ENCODE assay signal across 8 cellular contexts in the genomic region with DNA sequence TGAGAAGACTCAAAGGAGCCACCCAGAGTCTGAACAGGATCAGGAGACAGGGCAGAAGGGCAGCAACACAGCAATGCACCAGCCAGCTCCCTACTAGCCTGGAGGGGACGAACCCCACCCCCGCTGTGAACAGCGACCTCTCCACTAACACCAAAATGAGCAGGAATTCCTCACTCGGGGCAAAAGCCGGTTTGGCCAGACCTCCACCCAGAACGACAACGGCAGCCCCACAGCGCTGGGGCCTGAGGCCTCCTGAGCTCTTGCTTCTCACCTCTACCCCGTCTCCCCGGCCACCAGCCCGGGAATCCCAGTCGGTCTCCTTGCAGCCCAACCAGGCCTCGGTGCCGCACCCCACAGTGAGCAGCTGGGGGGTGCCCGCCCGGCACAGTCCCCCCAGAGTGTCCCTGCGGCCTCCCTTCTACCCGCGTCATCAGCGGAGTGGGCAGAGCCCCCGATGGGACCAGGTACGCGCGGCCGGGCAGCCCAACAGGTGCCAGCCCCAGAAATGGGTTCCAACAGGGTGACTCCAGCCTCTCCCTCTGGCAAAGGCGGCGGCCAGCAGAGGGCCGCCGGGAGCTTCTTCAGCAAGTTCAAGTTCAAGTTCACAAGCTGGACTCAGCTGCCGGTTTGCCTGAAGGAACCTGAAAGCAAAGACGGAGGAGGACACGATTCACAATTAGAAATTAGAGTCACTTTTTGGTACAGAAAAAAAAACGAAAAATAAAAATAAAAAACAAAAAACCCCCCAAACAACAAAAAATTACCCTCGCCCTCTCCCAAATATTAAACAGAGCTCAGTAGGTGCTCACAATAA.
DNase-seq lines count a peak whose midpoint lies in the region; ATAC-seq and TF ChIP-seq lines count a peak whose summit lies in the region.

No MANE protein-coding gene starts in this region.

- H3K9ac ChIP-seq in MM.1S (ENCODE audit: low read length), result no peak overlapping the region

- H3K9me2 ChIP-seq in MM.1S (replicated peaks; ENCODE audit: insufficient read depth, low read length), result no peaks in the 10 kb centered on the region

- H3K36me3 ChIP-seq in ACC112 (ENCODE audit: insufficient read depth, low read length) (no peaks in the 10 kb centered on the region), MM.1S (replicated peaks; ENCODE audit: insufficient read depth, low read length) (no peaks in the 10 kb centered on the region), muscle layer of duodenum (ENCODE audit: control insufficient read depth in 1 of 2, insufficient read depth in 2 of 2, low read length in 2 of 2) (no peaks in the 10 kb centered on the region)

- H3K27me3 ChIP-seq in ACC112 (ENCODE audit: insufficient read depth, low read length) (peaks cover 20% of the 10 kb centered on the region), MM.1S (replicated peaks; ENCODE audit: insufficient read depth, low read length) (no peaks in the 10 kb centered on the region), muscle layer of duodenum (ENCODE audit: low read depth, low read length) (no peaks in the 10 kb centered on the region)

- TF ChIP-seq CTCF in MM.1S (IDR thresholded peaks at IDR 0.05; ENCODE audit: low read length) (no peak), fibroblast of mammary gland (conservative IDR thresholded peaks at IDR 0.05; ENCODE audit: control insufficient read depth, insufficient read depth, low read depth, low read length) (peak; percentile 45)

- H2AFZ ChIP-seq in ACC112 (ENCODE audit: low read length, unreplicated experiment), result peak overlapping the region; percentile 75
- no peak overlapping the region for H2AFZ ChIP-seq in MM.1S (ENCODE audit: low read length)

- H3K27ac ChIP-seq in ACC112 (ENCODE audit: low read depth, low read length) (no peak overlapping the region), MM.1S (ENCODE audit: low read length) (no peak overlapping the region), muscle layer of duodenum (ENCODE audit: low read length) (no peak overlapping the region)

- no peaks in the 10 kb centered on the region for H3K9me3 ChIP-seq in MM.1S (replicated peaks; ENCODE audit: insufficient read depth, low read length)
- peaks cover 0 to 6% of the 10 kb centered on the region in 2 donors for H3K9me3 ChIP-seq in muscle layer of duodenum (ENCODE audit: control insufficient read depth in 1 of 2, low read length in 2 of 2)

- no peak for DNase-seq in MM.1S
- DNase-seq in fibroblast of mammary gland (ENCODE audit: low read depth), result peak; percentile 40
- DNase-seq in occipital lobe (lab: John Stamatoyannopoulos, UW), result no peak
- DNase-seq in NCI-H748 treated with DMSO at 0.1 percent for 48 hours (lab: John Stamatoyannopoulos, UW), result no peak

- H3K4me2 ChIP-seq in MM.1S (ENCODE audit: low read depth, low read length), result peak overlapping the region; percentile 25; the same call in 1 of the 2 replicates

- H3K4me3 ChIP-seq in ACC112 (ENCODE audit: low read depth, low read length), result peak overlapping the region; percentile 70
- H3K4me3 ChIP-seq in MM.1S (ENCODE audit: low read length), result no peak overlapping the region
- peak overlapping the region; percentile 20 for H3K4me3 ChIP-seq in fibroblast of mammary gland (ENCODE audit: control insufficient read depth, low read depth, low read length)
- H3K4me3 ChIP-seq in muscle layer of duodenum (ENCODE audit: low read depth in 1 of 2, low read length in 2 of 2), result peak overlapping the region; percentile 47 to 66

- H3K79me2 ChIP-seq in ACC112 (ENCODE audit: control insufficient read depth, insufficient read depth, low read length, unreplicated experiment) (no peaks in the 10 kb centered on the region), MM.1S (ENCODE audit: low read length) (no peaks in the 10 kb centered on the region)

- no peaks in the 10 kb centered on the region for H4K20me1 ChIP-seq in MM.1S (ENCODE audit: insufficient read depth, low read length)

- ATAC-seq in GM19467 (IDR thresholded peaks at IDR 0.05; ENCODE audit: unreplicated experiment) (no peak), GM21717 (IDR thresholded peaks at IDR 0.05; ENCODE audit: unreplicated experiment) (no peak)

- H3F3A ChIP-seq in MM.1S (ENCODE audit: insufficient read depth, low read length), result no peaks in the 10 kb centered on the region

- H3K4me1 ChIP-seq in ACC112 (ENCODE audit: control insufficient read depth, insufficient read depth, low read length, unreplicated experiment) (no peaks in the 10 kb centered on the region), MM.1S (ENCODE audit: low read length) (peaks cover 8% of the 10 kb centered on the region; the same call in 1 of the 2 replicates), muscle layer of duodenum (ENCODE audit: control insufficient read depth in 1 of 2, insufficient read depth in 2 of 2, low read length in 2 of 2) (peaks cover 0 to 7% of the 10 kb centered on the region in 2 donors)
